Comparison of ENCODE assay signal across 8 cellular contexts in genomic region chr5:90475436-90475980, GRCh38. TPM values are rescaled to one million over a fixed set of nuclear protein-coding genes. Genes with fewer than 3 reads are reported as not detected.
A peak's percentile ranks its signal among the peaks of the same experiment; 100 is the strongest.
DNase-seq lines count a peak whose midpoint lies in the region; ATAC-seq and TF ChIP-seq lines count a peak whose summit lies in the region.

No MANE protein-coding gene starts in this region.

- H3K4me2 ChIP-seq in neuronal stem cell (ENCODE audit: insufficient read depth, low read length, poor library complexity, severe bottlenecking) = no peak overlapping the region

- no peak overlapping the region for H3K4ac ChIP-seq in neuronal stem cell (ENCODE audit: low read length)

- H3K9me3 ChIP-seq in tibial nerve = no peaks in the 10 kb centered on the region
- H3K9me3 ChIP-seq in neuronal stem cell (replicated peaks in 1 of 2; ENCODE audit: control insufficient read depth in 2 of 2, insufficient read depth in 1 of 2, low read depth in 1 of 2, low read length in 2 of 2) = no peaks in the 10 kb centered on the region

- peak overlapping the region; percentile 98 for H3K4me3 Mint-ChIP-seq in activated naive CD4-positive, alpha-beta T cell treated with anti-CD3 and anti-CD28 coated beads, Interleukin-2, amount 10 ng/mL, durations not matched to agents 7 days and 5 days

- no peak overlapping the region for H3K23ac ChIP-seq in neuronal stem cell (ENCODE audit: low read depth, low read length, poor library complexity)

- TF ChIP-seq EP300 in tibial nerve (IDR thresholded peaks at IDR 0.05) = no peak

- no peaks in the 10 kb centered on the region for H3K79me1 ChIP-seq in neuronal stem cell (ENCODE audit: low read depth, low read length)

- H2AK5ac ChIP-seq in neuronal stem cell (ENCODE audit: low read depth, low read length) = no peak overlapping the region

- no peak overlapping the region for H2BK120ac ChIP-seq in neuronal stem cell (ENCODE audit: low read depth, low read length)

- H4K8ac ChIP-seq in neuronal stem cell (ENCODE audit: low read depth, low read length) = no peak overlapping the region

- peak overlapping the region; percentile 85 for H3K4me3 ChIP-seq in WI38 (ENCODE audit: low read depth, low read length)
- peak overlapping the region; percentile 91 for H3K4me3 ChIP-seq in iPS-11a (ENCODE audit: low read depth, low read length)
- H3K4me3 ChIP-seq in tibial nerve = peak overlapping the region; percentile 65 to 94 (median 77)
- peak overlapping the region in 1 of 2 donors; percentile 61 for H3K4me3 ChIP-seq in neuronal stem cell (ENCODE audit: low read length in 2 of 2)

- no peak overlapping the region for H3K18ac ChIP-seq in neuronal stem cell (ENCODE audit: low read length)

- peaks cover 32% of the 10 kb centered on the region for H3K4me1 Mint-ChIP-seq in activated naive CD4-positive, alpha-beta T cell treated with anti-CD3 and anti-CD28 coated beads, Interleukin-2, amount 10 ng/mL, durations not matched to agents 7 days and 5 days

- H3K27me3 ChIP-seq in tibial nerve (no peaks in the 10 kb centered on the region), neuronal stem cell (ENCODE audit: control insufficient read depth in 3 of 3, insufficient read depth in 3 of 3, low read depth in 1 of 3, low read length in 3 of 3) (peaks cover 0 to 14% (median 0%) of the 10 kb centered on the region in 3 experiments)

- H2BK5ac ChIP-seq in neuronal stem cell (ENCODE audit: low read length) = no peak overlapping the region

- H3K14ac ChIP-seq in neuronal stem cell (ENCODE audit: low read length) = no peak overlapping the region

- H2BK15ac ChIP-seq in neuronal stem cell (ENCODE audit: low read length) = no peak overlapping the region

- WGBS in tibial nerve, 2 donors = 46 to 57% methylated on average over 17 of the region's 17 CpGs
- WGBS in neuronal stem cell (ENCODE audit: extremely low coverage in 2 of 2, insufficient read length in 2 of 2, insufficient replicate concordance in 1 of 2), 2 donors = no CpG with 5 or more reads among the region's 17 CpGs

- no peak overlapping the region for H3K9ac ChIP-seq in neuronal stem cell (ENCODE audit: low read depth, low read length, poor library complexity)

- H3K27ac ChIP-seq in tibial nerve (peak overlapping the region in 2 of 4 donors; percentile 83), neuronal stem cell (replicated peaks; ENCODE audit: low read length) (no peak overlapping the region)

- H3K27ac Mint-ChIP-seq in activated naive CD4-positive, alpha-beta T cell treated with anti-CD3 and anti-CD28 coated beads, Interleukin-2, amount 10 ng/mL, durations not matched to agents 7 days and 5 days = no peak overlapping the region
- H3K27ac Mint-ChIP-seq in activated naive CD4-positive, alpha-beta T cell treated with anti-CD3 and anti-CD28 coated beads, Interleukin-2, amount 50 U/mL, for 72 hours = no peak overlapping the region

- no peak overlapping the region for H2BK12ac ChIP-seq in neuronal stem cell (ENCODE audit: low read length)

- H3K36me3 Mint-ChIP-seq in activated naive CD4-positive, alpha-beta T cell treated with anti-CD3 and anti-CD28 coated beads, Interleukin-2, amount 10 ng/mL, durations not matched to agents 7 days and 5 days = peaks cover 3% of the 10 kb centered on the region
- peaks cover 25 to 26% of the 10 kb centered on the region in 2 donors for H3K36me3 Mint-ChIP-seq in activated naive CD4-positive, alpha-beta T cell treated with anti-CD3 and anti-CD28 coated beads, Interleukin-2, amount 50 U/mL, for 72 hours

- peaks cover 0 to 40% (median 19%) of the 10 kb centered on the region in 4 donors for H3K4me1 ChIP-seq in tibial nerve
- H3K4me1 ChIP-seq in neuronal stem cell (ENCODE audit: control insufficient read depth in 2 of 2, insufficient read depth in 1 of 2, low read depth in 1 of 2, low read length in 2 of 2) = peaks cover 2 to 16% of the 10 kb centered on the region in 2 donors

- TF ChIP-seq CTCF in WI38 (IDR thresholded peaks at IDR 0.05; ENCODE audit: low read depth, low read length) (no peak), tibial nerve (IDR thresholded peaks at IDR 0.05) (no peak)

- ATAC-seq in activated naive CD4-positive, alpha-beta T cell treated with anti-CD3 and anti-CD28 coated beads, Interleukin-2, amount 50 U/mL, for 72 hours = no peak
- ATAC-seq in GM19035 (IDR thresholded peaks at IDR 0.05; ENCODE audit: unreplicated experiment) = no peak

- no peaks in the 10 kb centered on the region for H3K9me3 Mint-ChIP-seq in activated naive CD4-positive, alpha-beta T cell treated with anti-CD3 and anti-CD28 coated beads, Interleukin-2, amount 10 ng/mL, durations not matched to agents 7 days and 5 days
- no peaks in the 10 kb centered on the region for H3K9me3 Mint-ChIP-seq in activated naive CD4-positive, alpha-beta T cell treated with anti-CD3 and anti-CD28 coated beads, Interleukin-2, amount 50 U/mL, for 72 hours

- CTCF ChIA-PET in activated naive CD4-positive, alpha-beta T cell treated with anti-CD3 and anti-CD28 coated beads, Interleukin-2, amount 10 ng/mL, durations not matched to agents 7 days and 5 days (lab: Charles Lee) = interaction anchor here (0.5 to 1.6 kb wide), 3 partner anchors 23 to 54 kb away, joined by 3 to 6 read pairs (median 6); partner anchors contain the start of gene LYSMD3

- TF ChIP-seq POLR2A in tibial nerve (IDR thresholded peaks at IDR 0.05) = no peak

- H2AFZ ChIP-seq in neuronal stem cell (ENCODE audit: low read length) = no peak overlapping the region

- no peak overlapping the region for H4K91ac ChIP-seq in neuronal stem cell (ENCODE audit: low read depth, low read length, poor library complexity)

- no peaks in the 10 kb centered on the region for H3K36me3 ChIP-seq in tibial nerve
- no peaks in the 10 kb centered on the region for H3K36me3 ChIP-seq in neuronal stem cell (replicated peaks in 1 of 2; ENCODE audit: control insufficient read depth in 2 of 2, insufficient read depth in 2 of 2, low read length in 2 of 2)

- H3K27me3 Mint-ChIP-seq in activated naive CD4-positive, alpha-beta T cell treated with anti-CD3 and anti-CD28 coated beads, Interleukin-2, amount 10 ng/mL, durations not matched to agents 7 days and 5 days = peaks cover 3% of the 10 kb centered on the region

- DNase-seq in activated naive CD4-positive, alpha-beta T cell treated with anti-CD3 and anti-CD28 coated beads, Interleukin-2, amount 10 ng/mL, durations not matched to agents 7 days and 5 days = no peak
- no peak for DNase-seq in activated naive CD4-positive, alpha-beta T cell treated with anti-CD3 and anti-CD28 coated beads, Interleukin-2, amount 50 U/mL, for 72 hours (ENCODE audit: low spot score in 2 of 2)
- DNase-seq in tibial nerve (ENCODE audit: low spot score in 2 of 2) (no peak), 8988T (no peak), neuronal stem cell (ENCODE audit: low spot score) (no peak)

RNA-seq across cellular contexts. Expression of gene POLR3G, which starts 0.8 kb away (rescaled TPM):
- 10 to 100 TPM in 1 of 2 donors, 1 to 10 TPM in 1; 6.2 to 11.7 TPM for total RNA-seq in activated naive CD4-positive, alpha-beta T cell treated with anti-CD3 and anti-CD28 coated beads, Interleukin-2, amount 50 U/mL, for 72 hours
- 1 to 10 TPM; 2.7 to 7.2 (median 4.9) TPM for total RNA-seq in tibial nerve
- polyA plus RNA-seq in neuronal stem cell (2013, experiment 1 of 2) = 1.6 TPM
- 1.9 TPM for polyA plus RNA-seq in neuronal stem cell (2013, experiment 2 of 2)

RNA-seq across cellular contexts. Expression of gene MBLAC2, which starts 0.9 kb away (rescaled TPM):
- total RNA-seq in activated naive CD4-positive, alpha-beta T cell treated with anti-CD3 and anti-CD28 coated beads, Interleukin-2, amount 50 U/mL, for 72 hours = 1 to 10 TPM in 1 of 2 donors, under 1 TPM in 1; 0.98 to 4.1 TPM
- total RNA-seq in tibial nerve = 10 to 100 TPM in 1 of 4 donors, 1 to 10 TPM in 3; 8.2 to 10.5 (median 8.8) TPM
- polyA plus RNA-seq in neuronal stem cell (2013, experiment 1 of 2) = 4.9 TPM
- polyA plus RNA-seq in neuronal stem cell (2013, experiment 2 of 2) = 5.1 TPM

RNA-seq across cellular contexts. Expression of gene LYSMD3, which starts 53.9 kb away (rescaled TPM):
- 10 to 100 TPM; 13.8 to 18.1 TPM for total RNA-seq in activated naive CD4-positive, alpha-beta T cell treated with anti-CD3 and anti-CD28 coated beads, Interleukin-2, amount 50 U/mL, for 72 hours
- 10 to 100 TPM; 12.4 to 16.0 (median 14.4) TPM for total RNA-seq in tibial nerve
- polyA plus RNA-seq in neuronal stem cell (2013, experiment 1 of 2) = 7.0 TPM
- polyA plus RNA-seq in neuronal stem cell (2013, experiment 2 of 2) = 7.3 TPM
